22 cellular contexts compared by ENCODE assay signal in the genomic region with DNA sequence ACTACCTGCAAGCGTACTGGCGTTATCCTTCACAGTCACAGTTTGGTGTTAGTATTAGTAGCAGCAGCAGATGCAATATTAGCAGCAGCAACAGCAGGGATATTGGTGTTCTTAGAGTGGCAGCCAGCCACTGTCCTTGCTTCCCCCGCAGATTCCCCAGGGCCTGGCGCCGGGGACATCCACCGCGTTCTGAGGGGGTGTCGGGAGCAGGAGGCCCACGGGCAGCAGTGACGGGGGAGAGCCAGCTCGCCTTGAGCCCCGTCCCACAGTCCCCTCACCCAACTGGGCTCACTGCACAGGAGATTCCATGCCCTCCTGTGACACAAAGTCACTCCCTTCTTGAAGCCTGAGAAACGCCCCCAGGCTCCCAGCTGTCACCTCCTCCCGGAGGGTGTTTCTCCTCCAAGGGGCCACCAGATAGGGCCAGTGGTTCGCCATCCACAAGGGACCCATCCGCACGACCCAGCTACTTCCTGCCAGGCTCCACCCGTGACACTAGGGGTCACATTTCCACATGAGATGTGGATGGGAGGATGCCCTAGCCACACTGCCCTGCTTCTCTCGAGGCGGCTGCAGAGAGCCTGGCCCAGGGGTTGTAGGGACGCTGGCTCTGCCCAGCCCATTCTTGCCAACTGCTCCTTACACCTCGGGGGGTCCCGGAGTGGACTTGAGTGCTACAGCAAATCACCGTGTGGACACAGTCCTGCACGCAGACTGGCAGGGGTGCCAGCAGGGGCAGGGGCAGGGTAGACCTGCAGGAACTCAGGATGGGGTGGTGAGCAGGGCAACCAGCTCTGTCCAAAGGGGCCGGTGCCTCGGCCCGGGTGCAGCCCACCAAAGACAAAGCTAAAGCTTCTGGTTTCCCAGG.
"Had no signal": no experiment of that assay in that cellular context is flagged by ENCODE, and none has a peak within 500 bp of the region (broad histone marks: within the 10 kb centered on the region; RNA-seq: fewer than 3 reads in every experiment).

No MANE protein-coding gene starts in this region.

- H3K36me3 ChIP-seq: left ventricle myocardium inferior, neutrophil, ovary, thoracic aorta, upper lobe of left lung had no signal

- H3K4me1 Mint-ChIP-seq: activated CD4-positive, alpha-beta T cell treated with anti-CD3 and anti-CD28 coated beads, Interleukin-2, amount 10 ng/mL, durations not matched to agents 7 days and 5 days; activated T-helper 17 cell treated with anti-CD3 and anti-CD28 coated beads, Interleukin-2, amount 50 U/mL, for 72 hours had no signal

- DNase-seq: activated CD4-positive, alpha-beta T cell treated with anti-CD3 and anti-CD28 coated beads, Interleukin-2, amount 10 ng/mL, durations not matched to agents 7 days and 5 days; activated CD8-positive, alpha-beta T cell treated with anti-CD3 and anti-CD28 coated beads for 36 hours; aorta; effector memory CD4-positive, alpha-beta T cell; foreskin melanocyte; glutamatergic neuron; hippocampal formation; left ventricle myocardium inferior; midbrain; ovary; stimulated activated CD4-positive, alpha-beta T cell treated with anti-CD3 and anti-CD28 coated beads, Interleukin-4, amount 100 ng/mL, for 24 hours; stimulated activated naive CD4-positive, alpha-beta T cell treated with Interleukin-2 at 50 U/mL for 16 hours; upper lobe of left lung had no signal

- H3K9me3 Mint-ChIP-seq: activated CD8-positive, alpha-beta T cell treated with anti-CD3 and anti-CD28 coated beads for 36 hours; activated naive CD4-positive, alpha-beta T cell treated with anti-CD3 and anti-CD28 coated beads, Interleukin-2, amount 50 U/mL, for 72 hours; activated T-helper 17 cell treated with anti-CD3 and anti-CD28 coated beads, Interleukin-2, amount 50 U/mL, for 72 hours; natural killer cell treated with Interleukin-12 subunit alpha and Interleukin-12 subunit beta and Interleukin-15 and Interleukin-18, amount 100 ng/mL, for 72 hours had no signal

- H3K36me3 Mint-ChIP-seq: activated naive CD4-positive, alpha-beta T cell treated with anti-CD3 and anti-CD28 coated beads, Interleukin-2, amount 50 U/mL, for 72 hours; brain; natural killer cell treated with Interleukin-12 subunit alpha and Interleukin-12 subunit beta and Interleukin-15 and Interleukin-18, amount 100 ng/mL, for 72 hours had no signal

- H3K4me3 ChIP-seq: left ventricle myocardium inferior, ovary, thoracic aorta, upper lobe of left lung had no signal

- H3K4me3 Mint-ChIP-seq: activated CD4-positive, alpha-beta T cell treated with anti-CD3 and anti-CD28 coated beads, Interleukin-2, amount 10 ng/mL, durations not matched to agents 7 days and 5 days; activated CD8-positive, alpha-beta T cell treated with anti-CD3 and anti-CD28 coated beads for 36 hours; activated T-helper 17 cell treated with anti-CD3 and anti-CD28 coated beads, Interleukin-2, amount 50 U/mL, for 72 hours; brain; natural killer cell treated with Interleukin-12 subunit alpha and Interleukin-12 subunit beta and Interleukin-15 and Interleukin-18, amount 100 ng/mL, for 72 hours had no signal

- H3K27me3 Mint-ChIP-seq: activated CD4-positive, alpha-beta T cell treated with anti-CD3 and anti-CD28 coated beads, Interleukin-2, amount 10 ng/mL, durations not matched to agents 7 days and 5 days; activated CD8-positive, alpha-beta T cell treated with anti-CD3 and anti-CD28 coated beads for 36 hours; activated T-helper 17 cell treated with anti-CD3 and anti-CD28 coated beads, Interleukin-2, amount 50 U/mL, for 72 hours; brain; natural killer cell treated with Interleukin-12 subunit alpha and Interleukin-12 subunit beta and Interleukin-15 and Interleukin-18, amount 100 ng/mL, for 72 hours had no signal

- ATAC-seq: activated CD4-positive, CD25-positive, alpha-beta regulatory T cell treated with anti-CD3 and anti-CD28 coated beads, Interleukin-2, amount 50 U/mL, for 24 hours; activated CD8-positive, alpha-beta T cell treated with anti-CD3 and anti-CD28 coated beads for 36 hours; activated naive CD4-positive, alpha-beta T cell treated with anti-CD3 and anti-CD28 coated beads, Interleukin-2, amount 50 U/mL, for 72 hours; activated T-helper 17 cell treated with anti-CD3 and anti-CD28 coated beads, Interleukin-2, amount 50 U/mL, for 72 hours; esophagus mucosa; natural killer cell treated with Interleukin-12 subunit alpha and Interleukin-12 subunit beta and Interleukin-15 and Interleukin-18, amount 100 ng/mL, for 72 hours; right cardiac atrium had no signal

- H3K27ac ChIP-seq: left ventricle myocardium inferior, neutrophil, ovary, thoracic aorta, upper lobe of left lung had no signal

- H3K27me3 ChIP-seq: neutrophil, ovary, upper lobe of left lung had no signal

- H3K4me1 ChIP-seq: left ventricle myocardium inferior, upper lobe of left lung had no signal

- H3K27ac Mint-ChIP-seq: activated CD4-positive, alpha-beta T cell treated with anti-CD3 and anti-CD28 coated beads, Interleukin-2, amount 10 ng/mL, durations not matched to agents 7 days and 5 days; activated CD8-positive, alpha-beta T cell treated with anti-CD3 and anti-CD28 coated beads for 36 hours; activated naive CD4-positive, alpha-beta T cell treated with anti-CD3 and anti-CD28 coated beads, Interleukin-2, amount 50 U/mL, for 72 hours; activated T-helper 17 cell treated with anti-CD3 and anti-CD28 coated beads, Interleukin-2, amount 50 U/mL, for 72 hours; natural killer cell treated with Interleukin-12 subunit alpha and Interleukin-12 subunit beta and Interleukin-15 and Interleukin-18, amount 100 ng/mL, for 72 hours had no signal

- H3K9me3 ChIP-seq: left ventricle myocardium inferior, neutrophil, ovary, thoracic aorta, upper lobe of left lung had no signal
